Comparison of ENCODE assay signal across 9 cellular contexts in the genomic region with DNA sequence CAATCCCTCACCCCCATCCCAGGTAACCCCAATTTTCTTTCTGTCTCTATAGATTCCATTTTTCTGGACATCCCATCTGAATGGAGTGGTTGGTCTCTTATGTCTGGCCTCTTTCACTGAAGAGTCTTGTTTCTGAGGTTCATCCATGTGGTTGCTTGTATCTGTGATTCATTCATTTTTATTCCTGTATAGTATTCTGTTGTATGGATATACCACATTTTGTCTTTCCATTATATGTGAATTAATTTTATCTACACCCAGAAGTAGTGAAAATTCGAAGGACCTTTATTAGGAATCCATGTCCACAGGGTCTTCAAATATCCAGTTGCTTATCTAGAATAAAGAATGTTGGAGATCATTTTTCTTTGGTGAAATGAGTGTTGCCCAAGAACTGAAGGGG.
"Had no signal": no experiment of that assay in that cellular context is flagged by ENCODE, and none has a peak within 500 bp of the region (broad histone marks: within the 10 kb centered on the region; RNA-seq: fewer than 3 reads in every experiment).

No MANE protein-coding gene starts in this region.

- DNase-seq: GM23248, GOT3, H7, H9, HCEC 1CT, HFFc6 had no signal

- H3K9me3 ChIP-seq: HAP-1 had no signal

- H3K4me2 ChIP-seq: GM23338 had no signal

- ATAC-seq: GM23338, HCT116 had no signal

- H3K9ac ChIP-seq: GM23248 had no signal

- H3K27ac ChIP-seq: GM23248 had no signal

- H3K4me1 ChIP-seq: HAP-1 had no signal

- H3K36me3 ChIP-seq: HAP-1 had no signal

- H2AFZ ChIP-seq: GM23248, GM23338 had no signal

- H3K4me3 ChIP-seq: GM23248, GM23338, HAP-1 had no signal
